In the genomic region with DNA sequence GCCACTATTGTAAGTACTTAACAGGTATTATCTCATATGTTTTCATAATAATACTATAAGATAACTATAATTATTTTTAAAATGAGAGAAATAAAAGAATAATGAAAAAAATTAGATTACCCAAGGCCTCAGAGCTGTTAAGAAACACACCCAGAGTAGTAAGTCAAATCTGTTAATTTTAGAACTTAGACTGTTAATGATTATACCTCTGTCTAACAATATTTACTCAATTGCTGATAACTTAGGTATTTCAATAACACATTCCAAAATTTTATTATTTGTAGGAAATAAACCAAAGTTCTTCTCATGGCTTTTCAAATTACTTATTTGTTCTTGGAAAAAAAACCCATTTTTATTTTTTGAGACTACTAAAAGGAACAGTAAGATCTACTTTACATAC, we compare ENCODE assay signal across 32 cellular contexts.
"Had no signal": no experiment of that assay in that cellular context is flagged by ENCODE, and none has a peak within 500 bp of the region (broad histone marks: within the 10 kb centered on the region; RNA-seq: fewer than 3 reads in every experiment).

No MANE protein-coding gene starts in this region.

- H3K27ac ChIP-seq: KMS-11 had no signal

- H3K9ac ChIP-seq: KMS-11 had no signal

- DNase-seq: Karpas-422, Kasumi-1, MG63, MM.1S, MV-4-11, NCI-H1048, NCI-H1092, NCI-H1092 treated with DMSO at 0.1 percent for 48 hours, NCI-H1105, NCI-H1417 treated with DMSO at 0.1 percent for 48 hours, NCI-H1436, NCI-H1436 treated with DMSO at 0.1 percent for 48 hours, NCI-H146, NCI-H1694, NCI-H1694 treated with DMSO at 0.1 percent for 48 hours, NCI-H187, NCI-H187 treated with DMSO at 0.1 percent for 48 hours, NCI-H1930, NCI-H2029, NCI-H2029 treated with DMSO at 0.1 percent for 48 hours, NCI-H2081, NCI-H2081 treated with DMSO at 0.1 percent for 48 hours, NCI-H2107, NCI-H2171, NCI-H2171 treated with DMSO at 0.1 percent for 48 hours, NCI-H2227 treated with DMSO at 0.1 percent for 48 hours, NCI-H226, NCI-H345, NCI-H446, NCI-H446 treated with DMSO at 0.1 percent for 48 hours, NCI-H510A had no signal

- H3K9me3 ChIP-seq: MG63 had no signal

- H3K27me3 ChIP-seq: MG63 had no signal

- H3K4me3 ChIP-seq: MG63 had no signal

- H3K36me3 ChIP-seq: MG63 had no signal
